In genomic region chr21:31586118-31586517, GRCh38 we compare ENCODE assay signal across 34 cellular contexts.
"Had no signal": no experiment of that assay in that cellular context is flagged by ENCODE, and none has a peak within 500 bp of the region (broad histone marks: within the 10 kb centered on the region; RNA-seq: fewer than 3 reads in every experiment).

No MANE protein-coding gene starts in this region.

- FAIRE-seq: RCC 7860, TTC549 had no signal

- H3K36me3 ChIP-seq: ascending aorta, cardiac muscle cell, colonic mucosa, MG63 had no signal

- H3K4me1 ChIP-seq: ascending aorta, colonic mucosa had no signal

- ATAC-seq: activated CD8-positive, alpha-beta T cell treated with anti-CD3 and anti-CD28 coated beads for 36 hours; activated T-cell treated with anti-CD3 and anti-CD28 coated beads, Interleukin-2, amount 50 U/mL, for 72 hours; activated T-helper 17 cell treated with anti-CD3 and anti-CD28 coated beads, Interleukin-2, amount 50 U/mL, for 72 hours; PC-3; Right ventricle myocardium inferior had no signal

- H3K27ac Mint-ChIP-seq: activated CD4-positive, alpha-beta T cell treated with anti-CD3 and anti-CD28 coated beads, Interleukin-2, amount 10 ng/mL, durations not matched to agents 24 days and 14 days; activated CD8-positive, alpha-beta T cell treated with anti-CD3 and anti-CD28 coated beads for 36 hours; activated naive CD8-positive, alpha-beta T cell treated with anti-CD3 and anti-CD28 coated beads for 36 hours; activated T-cell treated with anti-CD3 and anti-CD28 coated beads, Interleukin-2, amount 50 U/mL, for 72 hours; activated T-helper 17 cell treated with anti-CD3 and anti-CD28 coated beads, Interleukin-2, amount 50 U/mL, for 72 hours had no signal

- H3K4me1 Mint-ChIP-seq: activated CD4-positive, alpha-beta T cell treated with anti-CD3 and anti-CD28 coated beads, Interleukin-2, amount 10 ng/mL, durations not matched to agents 24 days and 14 days; activated T-helper 17 cell treated with anti-CD3 and anti-CD28 coated beads, Interleukin-2, amount 50 U/mL, for 72 hours; central memory CD8-positive, alpha-beta T cell had no signal

- H3K4me3 ChIP-seq: ascending aorta, cardiac muscle cell, colonic mucosa, MG63 had no signal

- H3K9me3 ChIP-seq: ascending aorta, colonic mucosa, MG63 had no signal

- H3K27me3 ChIP-seq: ascending aorta, colonic mucosa, MG63 had no signal

- H3K27me3 Mint-ChIP-seq: activated CD8-positive, alpha-beta T cell treated with anti-CD3 and anti-CD28 coated beads for 36 hours had no signal

- H3K27ac ChIP-seq: ascending aorta, cardiac muscle cell, colonic mucosa, RWPE1 had no signal

- H3K9me3 Mint-ChIP-seq: activated CD4-positive, alpha-beta T cell treated with anti-CD3 and anti-CD28 coated beads, Interleukin-2, amount 10 ng/mL, durations not matched to agents 24 days and 14 days; activated CD8-positive, alpha-beta T cell treated with anti-CD3 and anti-CD28 coated beads for 36 hours; activated naive CD8-positive, alpha-beta T cell treated with anti-CD3 and anti-CD28 coated beads for 36 hours; activated T-cell treated with anti-CD3 and anti-CD28 coated beads, Interleukin-2, amount 50 U/mL, for 72 hours; activated T-helper 17 cell treated with anti-CD3 and anti-CD28 coated beads, Interleukin-2, amount 50 U/mL, for 72 hours; central memory CD8-positive, alpha-beta T cell had no signal

- H3K4me3 Mint-ChIP-seq: activated CD4-positive, alpha-beta T cell treated with anti-CD3 and anti-CD28 coated beads, Interleukin-2, amount 10 ng/mL, durations not matched to agents 24 days and 14 days; activated CD8-positive, alpha-beta T cell treated with anti-CD3 and anti-CD28 coated beads for 36 hours; activated naive CD8-positive, alpha-beta T cell treated with anti-CD3 and anti-CD28 coated beads for 36 hours; activated T-cell treated with anti-CD3 and anti-CD28 coated beads, Interleukin-2, amount 50 U/mL, for 72 hours; activated T-helper 17 cell treated with anti-CD3 and anti-CD28 coated beads, Interleukin-2, amount 50 U/mL, for 72 hours; central memory CD8-positive, alpha-beta T cell had no signal

- H3K36me3 Mint-ChIP-seq: activated naive CD8-positive, alpha-beta T cell treated with anti-CD3 and anti-CD28 coated beads for 36 hours had no signal

- DNase-seq: activated CD4-positive, alpha-beta T cell treated with anti-CD3 and anti-CD28 coated beads, Interleukin-2, amount 10 ng/mL, durations not matched to agents 24 days and 14 days; activated CD4-positive, alpha-beta T cell treated with anti-CD3 and anti-CD28 coated beads, Interleukin-2, amount 50 U/mL, for 4 hours; activated CD8-positive, alpha-beta T cell treated with anti-CD3 and anti-CD28 coated beads for 36 hours; activated effector memory CD4-positive, alpha-beta T cell treated with anti-CD3 and anti-CD28 coated beads, Interleukin-2, amount 50 U/mL, for 16 hours; activated naive CD4-positive, alpha-beta T cell; activated naive CD4-positive, alpha-beta T cell treated with anti-CD3 and anti-CD28 coated beads, Interleukin-2, amount 50 U/mL, for 16 hours; activated naive CD8-positive, alpha-beta T cell treated with anti-CD3 and anti-CD28 coated beads for 36 hours; activated T-cell treated with anti-CD3 and anti-CD28 coated beads, Interleukin-2, amount 50 U/mL, for 1 hour; activated T-cell treated with anti-CD3 and anti-CD28 coated beads, Interleukin-2, amount 50 U/mL, for 72 hours; amygdala; colonic mucosa; MG63; NCI-H1048; NCI-H1105 treated with DMSO at 0.1 percent for 48 hours; NCI-H1436; NCI-H1694; NCI-H1930; NCI-H2081 treated with DMSO at 0.1 percent for 48 hours; NCI-H226; NCI-H446 treated with DMSO at 0.1 percent for 48 hours; NCI-H524; NCI-H69; NK-92 treated with Interleukin-12 subunit alpha and Interleukin-12 subunit beta, amount 100 ng/mL, for 24 hours; PC-3; SIG-M5; T1000 had no signal
